ENCODE assay signal across 1 cellular context in genomic region chr3:177345973-177346503, GRCh38.
TF ChIP-seq lines count a peak whose summit lies in the region.

No MANE protein-coding gene starts in this region.

TF ChIP-seq in GM23338, 12 proteins besides CTCF, POLR2A, EP300 and RAD21 (continued from another document):
- TF ChIP-seq, protein P1, sequence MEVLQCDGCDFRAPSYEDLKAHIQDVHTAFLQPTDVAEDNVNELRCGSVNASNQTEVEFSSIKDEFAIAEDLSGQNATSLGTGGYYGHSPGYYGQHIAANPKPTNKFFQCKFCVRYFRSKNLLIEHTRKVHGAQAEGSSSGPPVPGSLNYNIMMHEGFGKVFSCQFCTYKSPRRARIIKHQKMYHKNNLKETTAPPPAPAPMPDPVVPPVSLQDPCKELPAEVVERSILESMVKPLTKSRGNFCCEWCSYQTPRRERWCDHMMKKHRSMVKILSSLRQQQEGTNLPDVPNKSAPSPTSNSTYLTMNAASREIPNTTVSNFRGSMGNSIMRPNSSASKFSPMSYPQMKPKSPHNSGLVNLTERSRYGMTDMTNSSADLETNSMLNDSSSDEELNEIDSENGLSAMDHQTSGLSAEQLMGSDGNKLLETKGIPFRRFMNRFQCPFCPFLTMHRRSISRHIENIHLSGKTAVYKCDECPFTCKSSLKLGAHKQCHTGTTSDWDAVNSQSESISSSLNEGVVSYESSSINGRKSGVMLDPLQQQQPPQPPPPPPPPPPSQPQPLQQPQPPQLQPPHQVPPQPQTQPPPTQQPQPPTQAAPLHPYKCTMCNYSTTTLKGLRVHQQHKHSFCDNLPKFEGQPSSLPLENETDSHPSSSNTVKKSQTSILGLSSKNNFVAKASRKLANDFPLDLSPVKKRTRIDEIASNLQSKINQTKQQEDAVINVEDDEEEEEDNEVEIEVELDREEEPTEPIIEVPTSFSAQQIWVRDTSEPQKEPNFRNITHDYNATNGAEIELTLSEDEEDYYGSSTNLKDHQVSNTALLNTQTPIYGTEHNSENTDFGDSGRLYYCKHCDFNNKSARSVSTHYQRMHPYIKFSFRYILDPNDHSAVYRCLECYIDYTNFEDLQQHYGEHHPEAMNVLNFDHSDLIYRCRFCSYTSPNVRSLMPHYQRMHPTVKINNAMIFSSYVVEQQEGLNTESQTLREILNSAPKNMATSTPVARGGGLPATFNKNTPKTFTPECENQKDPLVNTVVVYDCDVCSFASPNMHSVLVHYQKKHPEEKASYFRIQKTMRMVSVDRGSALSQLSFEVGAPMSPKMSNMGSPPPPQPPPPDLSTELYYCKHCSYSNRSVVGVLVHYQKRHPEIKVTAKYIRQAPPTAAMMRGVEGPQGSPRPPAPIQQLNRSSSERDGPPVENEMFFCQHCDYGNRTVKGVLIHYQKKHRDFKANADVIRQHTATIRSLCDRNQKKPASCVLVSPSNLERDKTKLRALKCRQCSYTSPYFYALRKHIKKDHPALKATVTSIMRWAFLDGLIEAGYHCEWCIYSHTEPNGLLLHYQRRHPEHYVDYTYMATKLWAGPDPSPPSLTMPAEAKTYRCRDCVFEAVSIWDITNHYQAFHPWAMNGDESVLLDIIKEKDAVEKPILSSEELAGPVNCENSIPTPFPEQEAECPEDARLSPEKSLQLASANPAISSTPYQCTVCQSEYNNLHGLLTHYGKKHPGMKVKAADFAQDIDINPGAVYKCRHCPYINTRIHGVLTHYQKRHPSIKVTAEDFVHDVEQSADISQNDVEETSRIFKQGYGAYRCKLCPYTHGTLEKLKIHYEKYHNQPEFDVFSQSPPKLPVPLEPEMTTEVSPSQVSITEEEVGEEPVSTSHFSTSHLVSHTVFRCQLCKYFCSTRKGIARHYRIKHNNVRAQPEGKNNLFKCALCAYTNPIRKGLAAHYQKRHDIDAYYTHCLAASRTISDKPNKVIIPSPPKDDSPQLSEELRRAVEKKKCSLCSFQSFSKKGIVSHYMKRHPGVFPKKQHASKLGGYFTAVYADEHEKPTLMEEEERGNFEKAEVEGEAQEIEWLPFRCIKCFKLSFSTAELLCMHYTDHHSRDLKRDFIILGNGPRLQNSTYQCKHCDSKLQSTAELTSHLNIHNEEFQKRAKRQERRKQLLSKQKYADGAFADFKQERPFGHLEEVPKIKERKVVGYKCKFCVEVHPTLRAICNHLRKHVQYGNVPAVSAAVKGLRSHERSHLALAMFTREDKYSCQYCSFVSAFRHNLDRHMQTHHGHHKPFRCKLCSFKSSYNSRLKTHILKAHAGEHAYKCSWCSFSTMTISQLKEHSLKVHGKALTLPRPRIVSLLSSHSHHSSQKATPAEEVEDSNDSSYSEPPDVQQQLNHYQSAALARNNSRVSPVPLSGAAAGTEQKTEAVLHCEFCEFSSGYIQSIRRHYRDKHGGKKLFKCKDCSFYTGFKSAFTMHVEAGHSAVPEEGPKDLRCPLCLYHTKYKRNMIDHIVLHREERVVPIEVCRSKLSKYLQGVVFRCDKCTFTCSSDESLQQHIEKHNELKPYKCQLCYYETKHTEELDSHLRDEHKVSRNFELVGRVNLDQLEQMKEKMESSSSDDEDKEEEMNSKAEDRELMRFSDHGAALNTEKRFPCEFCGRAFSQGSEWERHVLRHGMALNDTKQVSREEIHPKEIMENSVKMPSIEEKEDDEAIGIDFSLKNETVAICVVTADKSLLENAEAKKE (CRISPR knock-in tag; IDR thresholded peaks at IDR 0.05): no peak
- TF ChIP-seq ZNF114 (CRISPR knock-in tag; IDR thresholded peaks at IDR 0.05) (no peak), REST (IDR thresholded peaks at IDR 0.05; ENCODE audit: unreplicated experiment) (no peak), NANOG (IDR thresholded peaks at IDR 0.05; ENCODE audit: borderline replicate concordance) (no peak), ETS1 (IDR thresholded peaks at IDR 0.05) (no peak), ZNF331 (CRISPR knock-in tag; IDR thresholded peaks at IDR 0.05; ENCODE audit: low read depth) (no peak)
